22 cellular contexts compared by ENCODE assay signal in the genomic region with DNA sequence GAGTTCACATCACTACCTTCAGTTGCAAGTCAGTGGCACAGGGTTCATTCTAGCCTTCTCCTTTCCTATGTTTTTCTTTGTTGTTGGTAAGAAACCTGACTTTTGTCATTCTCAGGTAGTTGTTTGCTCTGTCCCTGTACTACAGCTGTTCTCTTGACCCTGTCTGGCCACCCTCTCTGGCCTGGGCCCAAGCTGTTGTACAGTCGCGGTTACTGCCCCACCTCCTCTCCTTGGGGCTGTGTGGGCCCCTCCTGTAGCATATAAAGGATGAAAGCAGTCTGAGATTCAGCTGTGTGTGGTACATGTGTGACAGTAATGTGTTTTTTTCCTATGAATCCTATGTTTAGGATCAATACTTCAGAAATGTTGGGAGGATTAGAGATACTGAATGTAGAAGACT. TPM values are rescaled to one million over a fixed set of nuclear protein-coding genes. Genes with fewer than 3 reads are reported as not detected.
DNase-seq lines count a peak whose midpoint lies in the region; ATAC-seq, FAIRE-seq and TF ChIP-seq lines count a peak whose summit lies in the region.
"Had no signal": no experiment of that assay in that cellular context is flagged by ENCODE, and none has a peak within 500 bp of the region (broad histone marks: within the 10 kb centered on the region; RNA-seq: fewer than 3 reads in every experiment).

No MANE protein-coding gene starts in this region.

- H3K9me2 ChIP-seq in PC-3 (replicated peaks; ENCODE audit: low read length), result no peaks in the 10 kb centered on the region

- H3K4me3 ChIP-seq in HEK293 (ENCODE audit: low read depth, low read length), result no peak overlapping the region
- H3K4me3 ChIP-seq in PC-3 (ENCODE audit: low read length), result peak overlapping the region; percentile 65
- no peak overlapping the region for H3K4me3 ChIP-seq in pancreas
- H3K4me3 ChIP-seq in psoas muscle, result no peak overlapping the region
- H3K4me3 ChIP-seq in esophagus muscularis mucosa, result peak overlapping the region in 2 of 4 donors; percentile 5 to 9
- H3K4me3 ChIP-seq: GM23338, PC-9, SK-N-MC had no signal

- TF ChIP-seq POLR2A in esophagus muscularis mucosa (IDR thresholded peaks at IDR 0.05; ENCODE audit: low read depth), result no peak

- no peaks in the 10 kb centered on the region for H3K36me3 Mint-ChIP-seq in effector memory CD8-positive, alpha-beta T cell (ENCODE audit: insufficient read depth)

- peaks cover 73% of the 10 kb centered on the region for H3K79me2 ChIP-seq in PC-3 (ENCODE audit: low read length)

- H3K27ac Mint-ChIP-seq in effector memory CD8-positive, alpha-beta T cell, result no peak overlapping the region
- H3K27ac Mint-ChIP-seq: brain; GM23338; stimulated activated naive CD8-positive, alpha-beta T cell treated with anti-CD3 and anti-CD28 coated beads, Interleukin-15, Interleukin-2, amounts not matched to agents 100 ng/mL and 50 ng/mL, for 24 hours had no signal

- POLR2A ChIA-PET in HEK293 (lab: Yijun Ruan, JAX), result no interaction called here
- POLR2A ChIA-PET in PC-3 (lab: Charles Lee; ENCODE audit: unreplicated experiment), result interaction anchor here (0.5 kb wide), 1 partner anchor 230 kb away, joined by 3 read pairs; no protein-coding TSS in a partner anchor

- CTCF ChIA-PET in HEK293 (lab: Yijun Ruan, JAX) (no interaction called here), PC-3 (lab: Charles Lee) (no interaction called here)

- intact Hi-C loops in PC-3 (cut with micrococcal nuclease), result no loop called here
- intact Hi-C loops in pancreas (cut with DNase I), result no loop called here
- intact Hi-C loops in psoas muscle (cut with DNase I), result no loop called here
- intact Hi-C loops in esophagus muscularis mucosa (cut with DNase I), result no loop called here

- no peaks in the 10 kb centered on the region for H3K9me3 ChIP-seq in HEK293 (ENCODE audit: control insufficient read depth, insufficient read depth, low read depth, low read length)
- no peaks in the 10 kb centered on the region for H3K9me3 ChIP-seq in PC-3 (ENCODE audit: low read length)
- no peaks in the 10 kb centered on the region for H3K9me3 ChIP-seq in pancreas
- no peaks in the 10 kb centered on the region for H3K9me3 ChIP-seq in psoas muscle
- H3K9me3 ChIP-seq in esophagus muscularis mucosa, result no peaks in the 10 kb centered on the region
- H3K9me3 ChIP-seq: Caco-2 had no signal

- H3K9ac ChIP-seq in PC-3 (ENCODE audit: low read length), result peak overlapping the region; percentile 30

- H3K4me1 ChIP-seq in HEK293 (ENCODE audit: control insufficient read depth, insufficient read depth, low read length) (0 out of 2 replicates have a peak, but pooled peaks cover 3% of the 10 kb centered on the region), PC-3 (ENCODE audit: insufficient read depth, low read length) (peaks cover 24% of the 10 kb centered on the region), pancreas (peaks cover 0 to 5% (median 0%) of the 10 kb centered on the region in 3 donors), psoas muscle (no peaks in the 10 kb centered on the region), esophagus muscularis mucosa (peaks cover 8 to 24% (median 21%) of the 10 kb centered on the region in 4 donors)
- H3K4me1 ChIP-seq: Caco-2 had no signal

- ATAC-seq in PC-3, result peak; percentile 41
- peak in 3 of 4 donors; percentile 50 to 54 (median 53) for ATAC-seq in pancreas
- no peak for ATAC-seq in effector memory CD8-positive, alpha-beta T cell (replicated peaks)
- ATAC-seq in psoas muscle, result no peak
- ATAC-seq: GM23338 had no signal

- H2AFZ ChIP-seq in PC-3 (ENCODE audit: low read length), result peak overlapping the region; percentile 71
- H2AFZ ChIP-seq: GM23338, PC-9 had no signal

- peak overlapping the region in 1 of 2 donors; percentile 1 for H3K4me3 Mint-ChIP-seq in effector memory CD8-positive, alpha-beta T cell
- H3K4me3 Mint-ChIP-seq: brain; GM23338; stimulated activated naive CD8-positive, alpha-beta T cell treated with anti-CD3 and anti-CD28 coated beads, Interleukin-15, Interleukin-2, amounts not matched to agents 100 ng/mL and 50 ng/mL, for 24 hours had no signal

- H4K20me1 ChIP-seq in PC-3 (ENCODE audit: low read length), result no peaks in the 10 kb centered on the region

- H3F3A ChIP-seq in PC-3 (ENCODE audit: low read length, unreplicated experiment), result no peaks in the 10 kb centered on the region

- DNase-seq in PC-3, result peak; percentile 23
- DNase-seq in fibroblast of peridontal ligament (ENCODE audit: extremely low read depth), result peak; percentile 18
- no peak for DNase-seq in pancreas
- DNase-seq in effector memory CD8-positive, alpha-beta T cell, result no peak
- no peak for DNase-seq in psoas muscle
- DNase-seq in esophagus muscularis mucosa (ENCODE audit: extremely low spot score), result no peak
- DNase-seq in SW480 (ENCODE audit: low spot score), result no peak
- DNase-seq: Caco-2; dermis blood vessel endothelial cell; left cardiac atrium; NCI-H1417; NCI-H2171; nucleus accumbens; PC-9; stimulated activated CD4-positive, alpha-beta T cell treated with anti-CD3 and anti-CD28 coated beads, Interleukin-1b, Interleukin-23, amount 100 ng/mL, for 48 hours; T-helper 9 cell had no signal

- H3K9me3 Mint-ChIP-seq in effector memory CD8-positive, alpha-beta T cell, result no peaks in the 10 kb centered on the region
- H3K9me3 Mint-ChIP-seq: stimulated activated naive CD8-positive, alpha-beta T cell treated with anti-CD3 and anti-CD28 coated beads, Interleukin-15, Interleukin-2, amounts not matched to agents 100 ng/mL and 50 ng/mL, for 24 hours had no signal

- no peak for FAIRE-seq in pancreas (lab: Jason Lieb, UNC)

- no peaks in the 10 kb centered on the region for H3K27me3 Mint-ChIP-seq in effector memory CD8-positive, alpha-beta T cell
- H3K27me3 Mint-ChIP-seq: brain; stimulated activated naive CD8-positive, alpha-beta T cell treated with anti-CD3 and anti-CD28 coated beads, Interleukin-15, Interleukin-2, amounts not matched to agents 100 ng/mL and 50 ng/mL, for 24 hours had no signal

- H3K4me2 ChIP-seq in PC-3 (ENCODE audit: low read length), result peak overlapping the region; percentile 85
- H3K4me2 ChIP-seq: GM23338, PC-9 had no signal

- H3K27ac ChIP-seq in HEK293 (ENCODE audit: extremely low read depth, low read depth, low read length) (no peak overlapping the region), PC-3 (ENCODE audit: low read length) (peak overlapping the region; percentile 64), pancreas (no peak overlapping the region), psoas muscle (no peak overlapping the region), esophagus muscularis mucosa (replicated peaks in 1 of 4) (no peak overlapping the region)
- H3K27ac ChIP-seq: epithelial cell of prostate, PC-9, SK-N-MC had no signal

- 18 to 26% methylated on average over 2 of the region's 2 CpGs for WGBS in pancreas, 2 donors
- WGBS in psoas muscle, 3 donors, result 24 to 59% (median 25%) methylated on average over 2 of the region's 2 CpGs
- 73% methylated on average over 2 of the region's 2 CpGs for WGBS in esophagus muscularis mucosa

- H3K36me3 ChIP-seq in HEK293 (ENCODE audit: control insufficient read depth in 2 of 2, insufficient read depth in 1 of 2, low read length in 2 of 2), result no peaks in the 10 kb centered on the region; a peak in 1 of 3 replicates
- no peaks in the 10 kb centered on the region; the same call in 1 of the 2 replicates for H3K36me3 ChIP-seq in PC-3 (ENCODE audit: low read depth, low read length)
- H3K36me3 ChIP-seq in pancreas, result no peaks in the 10 kb centered on the region
- H3K36me3 ChIP-seq in psoas muscle (ENCODE audit: insufficient read depth in 1 of 2, low read depth in 1 of 2), result peaks cover 0 to 7% of the 10 kb centered on the region in 2 donors
- peaks cover 0 to 9% (median 0%) of the 10 kb centered on the region in 4 donors for H3K36me3 ChIP-seq in esophagus muscularis mucosa

- no TSS peak for BruUV-seq in PC-3 (replicated peaks; lab: Mats Ljungman, UMichigan)

- no peak for TF ChIP-seq EP300 in esophagus muscularis mucosa (IDR thresholded peaks at IDR 0.05)

- peaks cover 15 to 43% of the 10 kb centered on the region in 2 donors for H3K4me1 Mint-ChIP-seq in effector memory CD8-positive, alpha-beta T cell (ENCODE audit: low read depth in 2 of 2)
- H3K4me1 Mint-ChIP-seq: brain, GM23338 had no signal

- no peaks in the 10 kb centered on the region for H3K27me3 ChIP-seq in PC-3 (ENCODE audit: low read length)
- H3K27me3 ChIP-seq in pancreas, result no peaks in the 10 kb centered on the region
- H3K27me3 ChIP-seq in psoas muscle (ENCODE audit: insufficient read depth in 3 of 3, low read length in 2 of 3), result no peaks in the 10 kb centered on the region
- H3K27me3 ChIP-seq in esophagus muscularis mucosa, result no peaks in the 10 kb centered on the region

- TF ChIP-seq CTCF in HEK293 (tag by site-specific recombination; IDR thresholded peaks at IDR 0.05), result no peak
- no peak for TF ChIP-seq CTCF in PC-3 (conservative IDR thresholded peaks at IDR 0.05; ENCODE audit: low read depth, low read length)
- no peak for TF ChIP-seq CTCF in pancreas (IDR thresholded peaks at IDR 0.05)
- TF ChIP-seq CTCF in psoas muscle (IDR thresholded peaks at IDR 0.05), result no peak
- TF ChIP-seq CTCF in esophagus muscularis mucosa (IDR thresholded peaks at IDR 0.05), result no peak

TF ChIP-seq in HEK293, 187 proteins besides CTCF, POLR2A, EP300 and RAD21:
- TF ChIP-seq ZNF341 (tag by site-specific recombination; IDR thresholded peaks at IDR 0.05; ENCODE audit: low read depth) (0 out of 2 replicates have a peak, but pooled peaks have one; percentile 31), ZNF214 (tag by site-specific recombination; IDR thresholded peaks at IDR 0.05; ENCODE audit: borderline replicate concordance) (no peak), SP2 (tag by site-specific recombination; IDR thresholded peaks at IDR 0.05) (no peak)
- TF ChIP-seq, protein P1, sequence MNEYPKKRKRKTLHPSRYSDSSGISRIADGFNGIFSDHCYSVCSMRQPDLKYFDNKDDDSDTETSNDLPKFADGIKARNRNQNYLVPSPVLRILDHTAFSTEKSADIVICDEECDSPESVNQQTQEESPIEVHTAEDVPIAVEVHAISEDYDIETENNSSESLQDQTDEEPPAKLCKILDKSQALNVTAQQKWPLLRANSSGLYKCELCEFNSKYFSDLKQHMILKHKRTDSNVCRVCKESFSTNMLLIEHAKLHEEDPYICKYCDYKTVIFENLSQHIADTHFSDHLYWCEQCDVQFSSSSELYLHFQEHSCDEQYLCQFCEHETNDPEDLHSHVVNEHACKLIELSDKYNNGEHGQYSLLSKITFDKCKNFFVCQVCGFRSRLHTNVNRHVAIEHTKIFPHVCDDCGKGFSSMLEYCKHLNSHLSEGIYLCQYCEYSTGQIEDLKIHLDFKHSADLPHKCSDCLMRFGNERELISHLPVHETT (tag by site-specific recombination; IDR thresholded peaks at IDR 0.05), result no peak

RNA-seq across cellular contexts. Expression of a gene that starts 12.5 kb away (rescaled TPM):
- total RNA-seq in PC-3 (2014; rRNA removed) (11.4 and 12.6 TPM in 2 replicates), pancreas (10 to 100 TPM in 3 of 6 donors, 1 to 10 TPM in 3; 5.9 to 15.6 (median 9.4) TPM), psoas muscle (10 to 100 TPM in 3 of 4 donors, 1 to 10 TPM in 1; 9.8 to 22.3 (median 12.8) TPM), esophagus muscularis mucosa (10 to 100 TPM; 15.0 to 19.4 (median 16.6) TPM)
- polyA plus RNA-seq in pancreas (10 to 100 TPM in 1 of 2 donors, 1 to 10 TPM in 1; 3.6 to 15.3 TPM), psoas muscle (1 to 10 TPM; 2.8 to 5.7 (median 5.4) TPM)

Comparison
In these comparisons a context has a peak if more than half of its experiments do, and no peak if none do; other contexts are left out.
1. ATAC-seq: peak in PC-3 (single experiment) and pancreas (3 of 4); none in effector memory CD8-positive, alpha-beta T cell (single experiment) and psoas muscle (0 of 4).
2. DNase-seq: peak in PC-3 (single experiment) and fibroblast of peridontal ligament (single experiment); none in pancreas (0 of 6), effector memory CD8-positive, alpha-beta T cell (0 of 3), psoas muscle (0 of 2), esophagus muscularis mucosa (single experiment) and SW480 (single experiment).